Comparison of ENCODE assay signal across 13 cellular contexts in genomic region chr6:152096863-152097496, GRCh38.
DNase-seq lines count a peak whose midpoint lies in the region; ATAC-seq, FAIRE-seq and TF ChIP-seq lines count a peak whose summit lies in the region.
"Had no signal": no experiment of that assay in that cellular context is flagged by ENCODE, and none has a peak within 500 bp of the region (broad histone marks: within the 10 kb centered on the region; RNA-seq: fewer than 3 reads in every experiment).

No MANE protein-coding gene starts in this region.

- FAIRE-seq in endothelial cell of umbilical vein (lab: Jason Lieb, UNC), result peak; percentile 46
- FAIRE-seq in GM12892 (lab: Jason Lieb, UNC), result no peak
- FAIRE-seq: colon had no signal

- POLR2A ChIA-PET in endothelial cell of umbilical vein (lab: Charles Lee), result interaction anchor here (0.6 kb wide), 1 partner anchor 331 kb away, joined by 3 read pairs; no protein-coding TSS in a partner anchor

- no peaks in the 10 kb centered on the region for H3K79me2 ChIP-seq in endothelial cell of umbilical vein (ENCODE audit: control insufficient read depth, insufficient read depth, low read length)

- intact Hi-C loops in endothelial cell of umbilical vein (cut with micrococcal nuclease), result loop anchor here (5.0 kb wide), 2 partner anchors 125 to 645 kb away; partner anchors contain the start of gene RMND1
- intact Hi-C loops in sciatic nerve (cut with DNase I), result no loop called here

- no TSS peak for BruUV-seq in endothelial cell of umbilical vein (replicated peaks; lab: Mats Ljungman, UMichigan)

- H3K4me2 ChIP-seq in endothelial cell of umbilical vein (ENCODE audit: insufficient read depth, low read length), result no peak overlapping the region
- H3K4me2 ChIP-seq: neural progenitor cell had no signal

- no peaks in the 10 kb centered on the region for H4K20me1 ChIP-seq in endothelial cell of umbilical vein (replicated peaks; ENCODE audit: control insufficient read depth, extremely low read depth, insufficient read depth, low read length)

- H3K4me1 ChIP-seq in endothelial cell of umbilical vein (ENCODE audit: control insufficient read depth, extremely low read depth, insufficient read depth, low read length), result peaks cover 46% of the 10 kb centered on the region

- no peaks in the 10 kb centered on the region for H3K36me3 ChIP-seq in endothelial cell of umbilical vein (ENCODE audit: control insufficient read depth in 2 of 2, extremely low read depth in 1 of 2, insufficient read depth in 2 of 2, low read length in 2 of 2)
- H3K36me3 ChIP-seq: neural progenitor cell, tibial nerve had no signal

- H2AFZ ChIP-seq in endothelial cell of umbilical vein (ENCODE audit: low read depth, low read length), result peak overlapping the region; percentile 22
- H2AFZ ChIP-seq: neural progenitor cell had no signal

- ATAC-seq in sciatic nerve (peak; percentile 29), GM18907 (IDR thresholded peaks at IDR 0.05; ENCODE audit: unreplicated experiment) (no peak), esophagus mucosa (no peak)

- peak overlapping the region; percentile 18 for H3K9ac ChIP-seq in endothelial cell of umbilical vein (replicated peaks; ENCODE audit: extremely low read depth, insufficient read depth, low read length)
- H3K9ac ChIP-seq: neural progenitor cell had no signal

- H3K27ac ChIP-seq in endothelial cell of umbilical vein (ENCODE audit: insufficient read depth, low read depth, low read length), result no peak overlapping the region
- H3K27ac ChIP-seq: neural progenitor cell, tibial nerve had no signal

- CTCF ChIA-PET in endothelial cell of umbilical vein (lab: Charles Lee), result interaction anchor here (0.7 to 5.9 kb wide), 15 partner anchors 9 to 332 kb away, joined by 3 to 67 read pairs (median 4); no protein-coding TSS in a partner anchor

- H3K9me3 ChIP-seq in endothelial cell of umbilical vein (replicated peaks; ENCODE audit: control insufficient read depth, insufficient read depth, low read length), result no peaks in the 10 kb centered on the region
- H3K9me3 ChIP-seq: tibial nerve had no signal

- DNase-seq in EL, result peak; percentile 80
- DNase-seq in NCI-H82 (lab: John Stamatoyannopoulos, UW), result peak; percentile 71
- DNase-seq in endothelial cell of umbilical vein (ENCODE audit: low read depth, low spot score), result peak; percentile 71
- DNase-seq in sciatic nerve (ENCODE audit: low spot score), result no peak
- DNase-seq in Kasumi-1 (lab: John Stamatoyannopoulos, UW), result no peak
- no peak for DNase-seq in GM12892 (ENCODE audit: insufficient read length)
- DNase-seq: Karpas-422, T1000 had no signal

- H3K4me3 ChIP-seq in endothelial cell of umbilical vein (replicated peaks in 1 of 3; ENCODE audit: insufficient read depth in 1 of 3, low read depth in 1 of 3, low read length in 3 of 3), result no peak overlapping the region
- H3K4me3 ChIP-seq: neural progenitor cell, tibial nerve had no signal

- no peaks in the 10 kb centered on the region for H3K9me1 ChIP-seq in endothelial cell of umbilical vein (replicated peaks; ENCODE audit: control insufficient read depth, extremely low read depth, insufficient read depth, low read length)

- no peak for TF ChIP-seq CTCF in endothelial cell of umbilical vein (IDR thresholded peaks at IDR 0.05; ENCODE audit: extremely low read depth in 1 of 2, insufficient read depth in 1 of 2, low read depth in 1 of 2, low read length in 2 of 2)

- H3K27me3 ChIP-seq in endothelial cell of umbilical vein (ENCODE audit: control insufficient read depth in 2 of 2, insufficient read depth in 2 of 2, low read length in 2 of 2), result no peaks in the 10 kb centered on the region
- H3K27me3 ChIP-seq: neural progenitor cell, tibial nerve had no signal

- dilution Hi-C loops in endothelial cell of umbilical vein (cut with MboI; ENCODE audit: extremely low pct_ligation_motif_present, low sequenced_read_pairs), result no loop called here

- no peak for TF ChIP-seq POLR2A in endothelial cell of umbilical vein (IDR thresholded peaks at IDR 0.05; ENCODE audit: low read depth, low read length)
- TF ChIP-seq POLR2A in GM12892 (IDR thresholded peaks at IDR 0.05; ENCODE audit: low read depth, low read length), result no peak

TF ChIP-seq in endothelial cell of umbilical vein, 7 proteins besides CTCF, POLR2A, EP300 and RAD21:
- no peak for TF ChIP-seq GATA2 (IDR thresholded peaks at IDR 0.05; ENCODE audit: insufficient read depth, insufficient read length, low read depth, low read length)
- peak; percentile 17 for TF ChIP-seq FOS (IDR thresholded peaks at IDR 0.05; ENCODE audit: borderline replicate concordance, insufficient read depth, low read length)
TF ChIP-seq in endothelial cell of umbilical vein: peak in this region for 1.

Comparison
In these comparisons a context has a peak if more than half of its experiments do, and no peak if none do; other contexts are left out.
1. DNase-seq: peak in EL (single experiment), NCI-H82 (single experiment) and endothelial cell of umbilical vein (single experiment); none in sciatic nerve (single experiment), Kasumi-1 (0 of 2) and GM12892 (single experiment).